ENCODE assay signal across 11 cellular contexts in genomic region chr1:84780000-84780716, GRCh38.
DNase-seq lines count a peak whose midpoint lies in the region; ATAC-seq and TF ChIP-seq lines count a peak whose summit lies in the region.
"Had no signal": no experiment of that assay in that cellular context is flagged by ENCODE, and none has a peak within 500 bp of the region (broad histone marks: within the 10 kb centered on the region; RNA-seq: fewer than 3 reads in every experiment).

No MANE protein-coding gene starts in this region.

- H3K4me3 Mint-ChIP-seq in CD8-positive, alpha-beta memory T cell: peak overlapping the region in 4 of 7 donors; percentile 48 to 73 (median 64)
- no peak overlapping the region for H3K4me3 Mint-ChIP-seq in activated CD4-positive, alpha-beta memory T cell treated with anti-CD3 and anti-CD28 coated beads, Interleukin-2, amount 10 ng/mL, durations not matched to agents 7 days and 5 days
- H3K4me3 Mint-ChIP-seq: IgD-negative memory B cell had no signal

- POLR2A ChIA-PET in CD8-positive, alpha-beta memory T cell (lab: Charles Lee): interaction anchor here (0.6 kb wide), 1 partner anchor 346 kb away, joined by 9 read pairs; no protein-coding TSS in a partner anchor
- POLR2A ChIA-PET in activated CD4-positive, alpha-beta memory T cell treated with anti-CD3 and anti-CD28 coated beads, Interleukin-2, amount 10 ng/mL, durations not matched to agents 7 days and 5 days (lab: Charles Lee): interaction anchor here (0.5 kb wide), 1 partner anchor 163 kb away, joined by 3 read pairs; no protein-coding TSS in a partner anchor

- H3K9me3 Mint-ChIP-seq in CD8-positive, alpha-beta memory T cell: no peaks in the 10 kb centered on the region
- H3K9me3 Mint-ChIP-seq in activated CD4-positive, alpha-beta memory T cell treated with anti-CD3 and anti-CD28 coated beads, Interleukin-2, amount 10 ng/mL, durations not matched to agents 7 days and 5 days: no peaks in the 10 kb centered on the region
- H3K9me3 Mint-ChIP-seq: IgD-negative memory B cell had no signal

- CTCF ChIA-PET in CD8-positive, alpha-beta memory T cell (lab: Charles Lee): interaction anchor here (0.7 to 1.5 kb wide), 4 partner anchors 11 to 338 kb away, joined by 3 to 5 read pairs (median 3); no protein-coding TSS in a partner anchor
- CTCF ChIA-PET in activated CD4-positive, alpha-beta memory T cell treated with anti-CD3 and anti-CD28 coated beads, Interleukin-2, amount 10 ng/mL, durations not matched to agents 7 days and 5 days (lab: Charles Lee): interaction anchor here (1.1 to 1.5 kb wide), 6 partner anchors 7 to 179 kb away, joined by 3 to 9 read pairs (median 4); no protein-coding TSS in a partner anchor

- H3K27ac ChIP-seq in CD8-positive, alpha-beta memory T cell (ENCODE audit: low read depth, low read length): no peak overlapping the region
- no peak overlapping the region for H3K27ac ChIP-seq in left lung
- H3K27ac ChIP-seq: pancreas had no signal

- no peaks in the 10 kb centered on the region for H3K36me3 ChIP-seq in CD8-positive, alpha-beta memory T cell (ENCODE audit: insufficient read depth, low read length)
- H3K36me3 ChIP-seq in left lung: no peaks in the 10 kb centered on the region
- H3K36me3 ChIP-seq: pancreas had no signal

- no peak overlapping the region for H3K4me3 ChIP-seq in CD8-positive, alpha-beta memory T cell (ENCODE audit: low read length)
- no peak overlapping the region for H3K4me3 ChIP-seq in left lung
- H3K4me3 ChIP-seq: pancreas had no signal

- H3K27me3 ChIP-seq in CD8-positive, alpha-beta memory T cell (ENCODE audit: insufficient read depth, low read length, poor library complexity, severe bottlenecking): no peaks in the 10 kb centered on the region
- H3K27me3 ChIP-seq in left lung: no peaks in the 10 kb centered on the region
- H3K27me3 ChIP-seq: pancreas had no signal

- intact Hi-C loops in left lung (cut with DNase I): loop anchor here in 1 of 2 donors (10.0 kb wide), 2 partner anchors 345 to 845 kb away; no protein-coding TSS in a partner anchor
- intact Hi-C loops in posterior vena cava (cut with DNase I): no loop called here

- peaks cover 22% of the 10 kb centered on the region for H3K4me1 ChIP-seq in CD8-positive, alpha-beta memory T cell (ENCODE audit: insufficient read depth, low read length)
- peaks cover 0 to 10% of the 10 kb centered on the region in 2 donors for H3K4me1 ChIP-seq in left lung
- H3K4me1 ChIP-seq: pancreas had no signal

- no peaks in the 10 kb centered on the region for H3K27me3 Mint-ChIP-seq in CD8-positive, alpha-beta memory T cell
- H3K27me3 Mint-ChIP-seq in activated CD4-positive, alpha-beta memory T cell treated with anti-CD3 and anti-CD28 coated beads, Interleukin-2, amount 10 ng/mL, durations not matched to agents 7 days and 5 days: peaks cover 2% of the 10 kb centered on the region

- peak; percentile 71 for ATAC-seq in left lung

- no peak for TF ChIP-seq CTCF in left lung (IDR thresholded peaks at IDR 0.05)

- no peaks in the 10 kb centered on the region for H3K9me3 ChIP-seq in CD8-positive, alpha-beta memory T cell (ENCODE audit: low read length)
- no peaks in the 10 kb centered on the region for H3K9me3 ChIP-seq in left lung
- H3K9me3 ChIP-seq: pancreas had no signal

- DNase-seq in CD8-positive, alpha-beta memory T cell: peak in 2 of 5 donors; percentile 20 to 47
- DNase-seq in LHCN-M2 (ENCODE audit: low read depth) (peak; percentile 63), left lung (no peak), NCI-H2107 treated with DMSO at 0.1 percent for 48 hours (lab: John Stamatoyannopoulos, UW; ENCODE audit: unreplicated experiment) (no peak), NCI-H526 (lab: John Stamatoyannopoulos, UW) (no peak), superior temporal gyrus (ENCODE audit: extremely low spot score) (no peak), posterior vena cava (ENCODE audit: low spot score) (no peak)
- DNase-seq in activated CD4-positive, alpha-beta memory T cell treated with anti-CD3 and anti-CD28 coated beads, Interleukin-2, amount 10 ng/mL, durations not matched to agents 7 days and 5 days: peak; percentile 26
- DNase-seq: NCI-H748 treated with DMSO at 0.1 percent for 48 hours, pancreas had no signal

- H3K4me1 Mint-ChIP-seq in CD8-positive, alpha-beta memory T cell: peaks cover 18 to 25% (median 22%) of the 10 kb centered on the region in 3 donors
- peaks cover 16% of the 10 kb centered on the region for H3K4me1 Mint-ChIP-seq in activated CD4-positive, alpha-beta memory T cell treated with anti-CD3 and anti-CD28 coated beads, Interleukin-2, amount 10 ng/mL, durations not matched to agents 7 days and 5 days

- H3K27ac Mint-ChIP-seq in CD8-positive, alpha-beta memory T cell: peak overlapping the region in 4 of 8 donors; percentile 51 to 63 (median 56)
- H3K27ac Mint-ChIP-seq in activated CD4-positive, alpha-beta memory T cell treated with anti-CD3 and anti-CD28 coated beads, Interleukin-2, amount 10 ng/mL, durations not matched to agents 7 days and 5 days: peak overlapping the region; percentile 47
- H3K27ac Mint-ChIP-seq: IgD-negative memory B cell had no signal

- H3K36me3 Mint-ChIP-seq in CD8-positive, alpha-beta memory T cell: no peaks in the 10 kb centered on the region
- H3K36me3 Mint-ChIP-seq in activated CD4-positive, alpha-beta memory T cell treated with anti-CD3 and anti-CD28 coated beads, Interleukin-2, amount 10 ng/mL, durations not matched to agents 7 days and 5 days (ENCODE audit: low read depth): no peaks in the 10 kb centered on the region
- H3K36me3 Mint-ChIP-seq: IgD-negative memory B cell had no signal

Comparison
In these comparisons a context has a peak if more than half of its experiments do, and no peak if none do; other contexts are left out.
1. DNase-seq: peak in LHCN-M2 (single experiment) and activated CD4-positive, alpha-beta memory T cell treated with anti-CD3 and anti-CD28 coated beads, Interleukin-2, amount 10 ng/mL, durations not matched to agents 7 days and 5 days (single experiment); none in left lung (0 of 2), NCI-H2107 treated with DMSO at 0.1 percent for 48 hours (single experiment), NCI-H526 (0 of 2), superior temporal gyrus (single experiment) and posterior vena cava (single experiment).